15 cellular contexts compared by ENCODE assay signal in genomic region chr1:175569117-175569743, GRCh38.
"Had no signal": no experiment of that assay in that cellular context is flagged by ENCODE, and none has a peak within 500 bp of the region (broad histone marks: within the 10 kb centered on the region; RNA-seq: fewer than 3 reads in every experiment).

No MANE protein-coding gene starts in this region.

- H3K4me1 ChIP-seq: parathyroid adenoma, testis had no signal

- H3K79me2 ChIP-seq: parathyroid adenoma had no signal

- H2AFZ ChIP-seq: parathyroid adenoma had no signal

- H3K27ac Mint-ChIP-seq: activated naive CD4-positive, alpha-beta T cell treated with anti-CD3 and anti-CD28 coated beads, Interleukin-2, amount 50 U/mL, for 24 hours; stimulated activated naive CD8-positive, alpha-beta T cell treated with anti-CD3 and anti-CD28 coated beads, Interleukin-15, Interleukin-2, amounts not matched to agents 100 ng/mL and 50 ng/mL, for 24 hours had no signal

- H3K4me3 ChIP-seq: body of pancreas, coronary artery, gastroesophageal sphincter, testis had no signal

- H3K4me3 Mint-ChIP-seq: activated naive CD4-positive, alpha-beta T cell treated with anti-CD3 and anti-CD28 coated beads, Interleukin-2, amount 50 U/mL, for 24 hours; stimulated activated naive CD8-positive, alpha-beta T cell treated with anti-CD3 and anti-CD28 coated beads, Interleukin-15, Interleukin-2, amounts not matched to agents 100 ng/mL and 50 ng/mL, for 24 hours had no signal

- H3K36me3 Mint-ChIP-seq: activated naive CD4-positive, alpha-beta T cell treated with anti-CD3 and anti-CD28 coated beads, Interleukin-2, amount 50 U/mL, for 24 hours had no signal

- H3K9ac ChIP-seq: parathyroid adenoma had no signal

- FAIRE-seq: kidney, TTC549 had no signal

- H3K27ac ChIP-seq: body of pancreas, coronary artery, gastroesophageal sphincter, parathyroid adenoma, testis had no signal

- H3K4me1 Mint-ChIP-seq: activated naive CD4-positive, alpha-beta T cell treated with anti-CD3 and anti-CD28 coated beads, Interleukin-2, amount 50 U/mL, for 24 hours had no signal

- H3K9me3 Mint-ChIP-seq: activated naive CD4-positive, alpha-beta T cell treated with anti-CD3 and anti-CD28 coated beads, Interleukin-2, amount 50 U/mL, for 24 hours; stimulated activated naive CD8-positive, alpha-beta T cell treated with anti-CD3 and anti-CD28 coated beads, Interleukin-15, Interleukin-2, amounts not matched to agents 100 ng/mL and 50 ng/mL, for 24 hours had no signal

- H3K27me3 ChIP-seq: body of pancreas, gastroesophageal sphincter, testis had no signal

- H3K9me3 ChIP-seq: body of pancreas, gastroesophageal sphincter, testis had no signal

- DNase-seq: activated T-cell treated with anti-CD3 and anti-CD28 coated beads, Interleukin-2, amount 50 U/mL, for 1 hour; amniotic stem cell; body of pancreas; central memory CD4-positive, alpha-beta T cell; effector CD4-positive, alpha-beta T cell; kidney; left ventricle myocardium superior; stimulated activated CD4-positive, alpha-beta T cell treated with anti-CD3 and anti-CD28 coated beads, Interleukin-4, amount 100 ng/mL, for 1 hour; testis had no signal
